24 cellular contexts compared by ENCODE assay signal in genomic region chr6:40247516-40248115, GRCh38.
"Had no signal": no experiment of that assay in that cellular context is flagged by ENCODE, and none has a peak within 500 bp of the region (broad histone marks: within the 10 kb centered on the region; RNA-seq: fewer than 3 reads in every experiment).

No MANE protein-coding gene starts in this region.

- H2AFZ ChIP-seq: neural progenitor cell had no signal

- H3K4me2 ChIP-seq: neural progenitor cell had no signal

- DNase-seq: activated CD4-positive, alpha-beta T cell treated with anti-CD3 and anti-CD28 coated beads for 1 hour; activated CD4-positive, alpha-beta T cell treated with anti-CD3 and anti-CD28 coated beads, Interleukin-2, amount 50 U/mL, for 1 hour; activated CD8-positive, alpha-beta T cell treated with anti-CD3 and anti-CD28 coated beads, Interleukin-2, amount 10 ng/mL, durations not matched to agents 7 days and 5 days; activated gamma-delta T cell treated with Interleukin-2 at 50 U/mL for 16 hours; central memory CD4-positive, alpha-beta T cell; cortex of kidney; endodermal cell; esophagus squamous epithelium; gastrocnemius medialis; hippocampal formation; left ventricle myocardium inferior; naive thymus-derived CD4-positive, alpha-beta T cell; spleen; stimulated activated CD4-positive, alpha-beta T cell treated with anti-CD3 and anti-CD28 coated beads, Interleukin-4, amount 100 ng/mL, for 24 hours; stimulated activated naive CD4-positive, alpha-beta T cell treated with Interleukin-2 at 50 U/mL for 16 hours; substantia nigra; thyroid gland; upper lobe of right lung; WERI-Rb-1 had no signal

- H3K9me3 ChIP-seq: ascending aorta, esophagus squamous epithelium, gastrocnemius medialis, prostate gland, thyroid gland, upper lobe of right lung had no signal

- H3K27me3 ChIP-seq: ascending aorta, esophagus squamous epithelium, gastrocnemius medialis, neural progenitor cell, right atrium auricular region, thyroid gland, upper lobe of right lung had no signal

- H3K36me3 ChIP-seq: ascending aorta, esophagus squamous epithelium, gastrocnemius medialis, left ventricle myocardium inferior, neural progenitor cell, prostate gland, right atrium auricular region, spleen, thyroid gland, upper lobe of right lung, WERI-Rb-1 had no signal

- H3K4me3 ChIP-seq: ascending aorta, esophagus squamous epithelium, gastrocnemius medialis, left ventricle myocardium inferior, neural progenitor cell, prostate gland, right atrium auricular region, spleen, thyroid gland, upper lobe of right lung had no signal

- FAIRE-seq: TTC549 had no signal

- H3K4me1 ChIP-seq: ascending aorta, gastrocnemius medialis, left ventricle myocardium inferior, neural progenitor cell, prostate gland, right atrium auricular region, spleen, upper lobe of right lung had no signal

- H3K9ac ChIP-seq: neural progenitor cell had no signal

- H3K27ac ChIP-seq: ascending aorta, esophagus squamous epithelium, gastrocnemius medialis, left ventricle myocardium inferior, neural progenitor cell, prostate gland, right atrium auricular region, spleen, thyroid gland, upper lobe of right lung, WERI-Rb-1 had no signal
